Comparison of ENCODE assay signal across 1 cellular context in the genomic region with DNA sequence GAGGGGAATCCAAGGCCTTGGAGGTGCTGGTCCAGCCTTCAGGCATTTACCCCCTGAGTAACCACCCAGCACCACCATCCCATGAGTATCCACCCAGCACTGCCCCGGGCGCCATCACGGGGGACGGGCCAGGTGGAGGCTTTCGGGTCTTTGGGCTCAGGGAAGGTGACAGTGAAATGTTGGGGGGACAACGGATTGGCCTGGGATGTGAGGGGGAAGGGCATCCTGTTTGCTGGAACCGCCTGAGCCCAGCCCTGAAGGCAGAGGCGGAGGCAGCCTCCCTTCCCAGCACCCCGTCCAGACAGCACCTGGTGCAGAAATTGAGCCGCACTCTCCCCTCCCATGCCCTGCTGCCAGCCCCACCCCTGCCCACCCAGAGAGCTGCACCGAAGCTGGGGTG.
TF ChIP-seq lines count a peak whose summit lies in the region.

No MANE protein-coding gene starts in this region.

TF ChIP-seq in HCT116, 20 proteins besides CTCF, POLR2A, EP300 and RAD21 (continued from another document):
- TF ChIP-seq, protein P1, sequence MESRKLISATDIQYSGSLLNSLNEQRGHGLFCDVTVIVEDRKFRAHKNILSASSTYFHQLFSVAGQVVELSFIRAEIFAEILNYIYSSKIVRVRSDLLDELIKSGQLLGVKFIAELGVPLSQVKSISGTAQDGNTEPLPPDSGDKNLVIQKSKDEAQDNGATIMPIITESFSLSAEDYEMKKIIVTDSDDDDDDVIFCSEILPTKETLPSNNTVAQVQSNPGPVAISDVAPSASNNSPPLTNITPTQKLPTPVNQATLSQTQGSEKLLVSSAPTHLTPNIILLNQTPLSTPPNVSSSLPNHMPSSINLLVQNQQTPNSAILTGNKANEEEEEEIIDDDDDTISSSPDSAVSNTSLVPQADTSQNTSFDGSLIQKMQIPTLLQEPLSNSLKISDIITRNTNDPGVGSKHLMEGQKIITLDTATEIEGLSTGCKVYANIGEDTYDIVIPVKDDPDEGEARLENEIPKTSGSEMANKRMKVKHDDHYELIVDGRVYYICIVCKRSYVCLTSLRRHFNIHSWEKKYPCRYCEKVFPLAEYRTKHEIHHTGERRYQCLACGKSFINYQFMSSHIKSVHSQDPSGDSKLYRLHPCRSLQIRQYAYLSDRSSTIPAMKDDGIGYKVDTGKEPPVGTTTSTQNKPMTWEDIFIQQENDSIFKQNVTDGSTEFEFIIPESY (IDR thresholded peaks at IDR 0.05; ENCODE audit: extremely low read depth, insufficient replicate concordance, low read length) = no peak
- TF ChIP-seq CEBPB (IDR thresholded peaks at IDR 0.05; ENCODE audit: low read depth) (no peak), ZFX (IDR thresholded peaks at IDR 0.05) (no peak), JUND (IDR thresholded peaks at IDR 0.05) (no peak), FOSL1 (IDR thresholded peaks at IDR 0.05; ENCODE audit: low read depth) (no peak), EGR1 (IDR thresholded peaks at IDR 0.05; ENCODE audit: low read depth) (no peak), YY1 (IDR thresholded peaks at IDR 0.05; ENCODE audit: extremely low read depth, insufficient replicate concordance, low read depth, low read length) (no peak), POLR2AphosphoS5 (IDR thresholded peaks at IDR 0.05; ENCODE audit: low read depth, low read length) (no peak), TCF7L2 (IDR thresholded peaks at IDR 0.05; ENCODE audit: borderline replicate concordance, extremely low read depth, insufficient read depth, insufficient read length) (no peak), ELF1 (IDR thresholded peaks at IDR 0.05; ENCODE audit: borderline replicate concordance, low read depth) (no peak), EZH2 (IDR thresholded peaks at IDR 0.05) (no peak)
- TF ChIP-seq, protein P2, sequence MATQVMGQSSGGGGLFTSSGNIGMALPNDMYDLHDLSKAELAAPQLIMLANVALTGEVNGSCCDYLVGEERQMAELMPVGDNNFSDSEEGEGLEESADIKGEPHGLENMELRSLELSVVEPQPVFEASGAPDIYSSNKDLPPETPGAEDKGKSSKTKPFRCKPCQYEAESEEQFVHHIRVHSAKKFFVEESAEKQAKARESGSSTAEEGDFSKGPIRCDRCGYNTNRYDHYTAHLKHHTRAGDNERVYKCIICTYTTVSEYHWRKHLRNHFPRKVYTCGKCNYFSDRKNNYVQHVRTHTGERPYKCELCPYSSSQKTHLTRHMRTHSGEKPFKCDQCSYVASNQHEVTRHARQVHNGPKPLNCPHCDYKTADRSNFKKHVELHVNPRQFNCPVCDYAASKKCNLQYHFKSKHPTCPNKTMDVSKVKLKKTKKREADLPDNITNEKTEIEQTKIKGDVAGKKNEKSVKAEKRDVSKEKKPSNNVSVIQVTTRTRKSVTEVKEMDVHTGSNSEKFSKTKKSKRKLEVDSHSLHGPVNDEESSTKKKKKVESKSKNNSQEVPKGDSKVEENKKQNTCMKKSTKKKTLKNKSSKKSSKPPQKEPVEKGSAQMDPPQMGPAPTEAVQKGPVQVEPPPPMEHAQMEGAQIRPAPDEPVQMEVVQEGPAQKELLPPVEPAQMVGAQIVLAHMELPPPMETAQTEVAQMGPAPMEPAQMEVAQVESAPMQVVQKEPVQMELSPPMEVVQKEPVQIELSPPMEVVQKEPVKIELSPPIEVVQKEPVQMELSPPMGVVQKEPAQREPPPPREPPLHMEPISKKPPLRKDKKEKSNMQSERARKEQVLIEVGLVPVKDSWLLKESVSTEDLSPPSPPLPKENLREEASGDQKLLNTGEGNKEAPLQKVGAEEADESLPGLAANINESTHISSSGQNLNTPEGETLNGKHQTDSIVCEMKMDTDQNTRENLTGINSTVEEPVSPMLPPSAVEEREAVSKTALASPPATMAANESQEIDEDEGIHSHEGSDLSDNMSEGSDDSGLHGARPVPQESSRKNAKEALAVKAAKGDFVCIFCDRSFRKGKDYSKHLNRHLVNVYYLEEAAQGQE (IDR thresholded peaks at IDR 0.05; ENCODE audit: low read depth) = no peak
- TF ChIP-seq, protein P3, sequence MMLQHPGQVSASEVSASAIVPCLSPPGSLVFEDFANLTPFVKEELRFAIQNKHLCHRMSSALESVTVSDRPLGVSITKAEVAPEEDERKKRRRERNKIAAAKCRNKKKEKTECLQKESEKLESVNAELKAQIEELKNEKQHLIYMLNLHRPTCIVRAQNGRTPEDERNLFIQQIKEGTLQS (IDR thresholded peaks at IDR 0.05) = no peak
- TF ChIP-seq, protein P4, sequence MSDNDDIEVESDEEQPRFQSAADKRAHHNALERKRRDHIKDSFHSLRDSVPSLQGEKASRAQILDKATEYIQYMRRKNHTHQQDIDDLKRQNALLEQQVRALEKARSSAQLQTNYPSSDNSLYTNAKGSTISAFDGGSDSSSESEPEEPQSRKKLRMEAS (IDR thresholded peaks at IDR 0.05) = no peak
